In the genomic region with DNA sequence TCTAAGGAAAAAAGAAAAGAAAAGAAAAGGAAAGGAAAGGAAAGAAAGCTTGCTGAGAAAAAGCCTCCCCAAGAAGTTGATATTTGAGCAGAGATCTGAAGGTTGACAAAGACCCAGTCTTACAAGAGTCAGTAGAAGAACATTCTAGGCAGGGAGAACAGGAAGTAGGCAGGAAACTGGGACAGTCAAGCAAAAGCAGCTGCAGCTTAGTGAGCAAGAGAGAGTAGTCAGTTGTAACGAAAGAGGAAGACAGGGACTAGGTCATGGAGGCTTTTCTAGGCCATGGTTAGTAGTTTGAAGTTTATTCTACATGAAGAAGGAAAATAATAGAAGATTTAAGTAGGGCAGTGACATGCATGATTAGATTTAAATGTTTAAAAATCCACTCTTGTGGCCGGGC, we compare ENCODE assay signal across 15 cellular contexts. TPM values are rescaled to one million over a fixed set of nuclear protein-coding genes. Genes with fewer than 3 reads are reported as not detected.
A peak's percentile ranks its signal among the peaks of the same experiment; 100 is the strongest.
DNase-seq lines count a peak whose midpoint lies in the region; ATAC-seq, FAIRE-seq and TF ChIP-seq lines count a peak whose summit lies in the region.
"Had no signal": no experiment of that assay in that cellular context is flagged by ENCODE, and none has a peak within 500 bp of the region (broad histone marks: within the 10 kb centered on the region; RNA-seq: fewer than 3 reads in every experiment).

No MANE protein-coding gene starts in this region.

- CTCF ChIA-PET in K562 (lab: Yijun Ruan, JAX; ENCODE audit: low intra/inter-chr PET ratio) = no interaction called here

- H3K4me1 Mint-ChIP-seq in stimulated activated effector memory CD8-positive, alpha-beta T cell treated with anti-CD3 and anti-CD28 coated beads, Interleukin-12 subunit alpha, Interleukin-12 subunit beta, amount 100 ng/mL, for 72 hours = peaks cover 31% of the 10 kb centered on the region
- H3K4me1 Mint-ChIP-seq in mesothelial cell of epicardium = peaks cover 24% of the 10 kb centered on the region

- ATAC-seq in heart left ventricle (peak in 3 of 4 donors; percentile 36 to 50 (median 45)), Right ventricle myocardium inferior (no peak), K562 (no peak)
- ATAC-seq in stimulated activated effector memory CD8-positive, alpha-beta T cell treated with anti-CD3 and anti-CD28 coated beads, Interleukin-12 subunit alpha, Interleukin-12 subunit beta, amount 100 ng/mL, for 72 hours = no peak
- ATAC-seq: natural killer cell treated with Interleukin-12 subunit alpha and Interleukin-12 subunit beta and Interleukin-15 and Interleukin-18, amount 100 ng/mL, for 72 hours had no signal

- H3K9me2 ChIP-seq in OCI-LY1 (ENCODE audit: low read depth, low read length) = no peaks in the 10 kb centered on the region

- H3K9me3 ChIP-seq in heart left ventricle = no peaks in the 10 kb centered on the region
- H3K9me3 ChIP-seq in OCI-LY1 (ENCODE audit: low read length) = no peaks in the 10 kb centered on the region
- H3K9me3 ChIP-seq in K562 (replicated peaks; ENCODE audit: control insufficient read depth, insufficient read depth, low read depth, low read length) = no peaks in the 10 kb centered on the region
- H3K9me3 ChIP-seq: esophagus muscularis mucosa, upper lobe of left lung had no signal

- H3K9me3 Mint-ChIP-seq in stimulated activated effector memory CD8-positive, alpha-beta T cell treated with anti-CD3 and anti-CD28 coated beads, Interleukin-12 subunit alpha, Interleukin-12 subunit beta, amount 100 ng/mL, for 72 hours = no peaks in the 10 kb centered on the region
- no peaks in the 10 kb centered on the region for H3K9me3 Mint-ChIP-seq in mesothelial cell of epicardium
- H3K9me3 Mint-ChIP-seq: natural killer cell treated with Interleukin-12 subunit alpha and Interleukin-12 subunit beta and Interleukin-15 and Interleukin-18, amount 100 ng/mL, for 72 hours had no signal

- H3K4me2 ChIP-seq in OCI-LY1 (ENCODE audit: low read length) (no peak overlapping the region; the same call in 1 of the 2 replicates), K562 (ENCODE audit: insufficient read depth, low read length) (no peak overlapping the region)

- H3K27me3 ChIP-seq in heart left ventricle (no peaks in the 10 kb centered on the region), OCI-LY1 (ENCODE audit: insufficient read depth, low read length) (no peaks in the 10 kb centered on the region), K562 (ENCODE audit: control insufficient read depth in 2 of 2, insufficient read depth in 2 of 2, low read length in 2 of 2) (no peaks in the 10 kb centered on the region)
- H3K27me3 ChIP-seq: cardiac muscle cell, esophagus muscularis mucosa, upper lobe of left lung had no signal

- no peak for DNase-seq in heart left ventricle
- DNase-seq in Right ventricle myocardium inferior (ENCODE audit: missing footprints) = no peak
- DNase-seq in K562 (ENCODE audit: extremely low read depth in 1 of 4, low spot score in 3 of 4) = no peak
- DNase-seq in stimulated activated effector memory CD8-positive, alpha-beta T cell treated with anti-CD3 and anti-CD28 coated beads, Interleukin-12 subunit alpha, Interleukin-12 subunit beta, amount 100 ng/mL, for 72 hours (ENCODE audit: low spot score in 2 of 2) = no peak
- DNase-seq in HT-29 (ENCODE audit: low spot score) = no peak
- no peak for DNase-seq in mesenteric fat pad (ENCODE audit: low spot score)
- no peak for DNase-seq in mesothelial cell of epicardium (ENCODE audit: low spot score in 2 of 2, unreplicated experiment in 2 of 2)
- DNase-seq: NCI-H146; NK-92 treated with Interleukin-12 subunit alpha and Interleukin-12 subunit beta, amount 100 ng/mL, for 24 hours; upper lobe of left lung had no signal

- H4K20me1 ChIP-seq in OCI-LY1 (ENCODE audit: insufficient read depth, low read length) = no peaks in the 10 kb centered on the region
- H4K20me1 ChIP-seq in K562 (replicated peaks; ENCODE audit: control insufficient read depth, insufficient read depth, low read length) = no peaks in the 10 kb centered on the region

- H3K27ac ChIP-seq in heart left ventricle = peak overlapping the region in 7 of 12 donors; percentile 9 to 61 (median 30)
- peak overlapping the region; percentile 72 for H3K27ac ChIP-seq in OCI-LY1 (ENCODE audit: low read depth, low read length, poor library complexity, severe bottlenecking)
- no peak overlapping the region for H3K27ac ChIP-seq in K562 (ENCODE audit: extremely low read depth, low read depth, low read length)
- H3K27ac ChIP-seq: cardiac muscle cell, esophagus muscularis mucosa had no signal

- POLR2A ChIA-PET in K562 (lab: Yijun Ruan, JAX) = no interaction called here

- no peaks in the 10 kb centered on the region for H3K27me3 Mint-ChIP-seq in mesothelial cell of epicardium (ENCODE audit: low read depth)
- H3K27me3 Mint-ChIP-seq: natural killer cell treated with Interleukin-12 subunit alpha and Interleukin-12 subunit beta and Interleukin-15 and Interleukin-18, amount 100 ng/mL, for 72 hours had no signal

- intact Hi-C loops in heart left ventricle (cut with DNase I) (loop anchor here in 2 of 10 donors (5.0 to 10.0 kb wide), 2 partner anchors 35 to 113 kb away; no protein-coding TSS in a partner anchor), Right ventricle myocardium inferior (cut with DNase I) (no loop called here), K562 (cut with micrococcal nuclease) (no loop called here)

- BruUV-seq in K562 (replicated peaks; lab: Mats Ljungman, UMichigan) = no TSS peak

- peaks cover 10% of the 10 kb centered on the region; the same call in 1 of the 2 replicates for H3F3A ChIP-seq in OCI-LY1 (ENCODE audit: insufficient read depth, low read length)

- TF ChIP-seq CTCF in heart left ventricle (IDR thresholded peaks at IDR 0.05) (no peak), OCI-LY1 (IDR thresholded peaks at IDR 0.05; ENCODE audit: low read length) (no peak), K562 (IDR thresholded peaks at IDR 0.05 in 2 of 3, conservative IDR thresholded peaks at IDR 0.05 in 1 of 3; ENCODE audit: insufficient read depth in 2 of 3, low read depth in 1 of 3, low read length in 3 of 3) (no peak), mesothelial cell of epicardium (IDR thresholded peaks at IDR 0.05; ENCODE audit: unreplicated experiment) (no peak)

- no peak for TF ChIP-seq EP300 in K562 (IDR thresholded peaks at IDR 0.05; ENCODE audit: low read length)

- no peak for TF ChIP-seq POLR2A in heart left ventricle (IDR thresholded peaks at IDR 0.05)
- TF ChIP-seq POLR2A in K562 (conservative IDR thresholded peaks at IDR 0.05) = no peak

- no peaks in the 10 kb centered on the region for H3K9me1 ChIP-seq in K562 (ENCODE audit: control insufficient read depth, insufficient read depth, low read length)

- H3K36me3 Mint-ChIP-seq in stimulated activated effector memory CD8-positive, alpha-beta T cell treated with anti-CD3 and anti-CD28 coated beads, Interleukin-12 subunit alpha, Interleukin-12 subunit beta, amount 100 ng/mL, for 72 hours = no peaks in the 10 kb centered on the region
- no peaks in the 10 kb centered on the region for H3K36me3 Mint-ChIP-seq in mesothelial cell of epicardium
- H3K36me3 Mint-ChIP-seq: natural killer cell treated with Interleukin-12 subunit alpha and Interleukin-12 subunit beta and Interleukin-15 and Interleukin-18, amount 100 ng/mL, for 72 hours had no signal

- H3K79me2 ChIP-seq in OCI-LY1 (ENCODE audit: insufficient read depth, low read length) (no peaks in the 10 kb centered on the region), K562 (ENCODE audit: control insufficient read depth, insufficient read depth, low read length) (no peaks in the 10 kb centered on the region)

- H3K4me3 ChIP-seq in heart left ventricle (no peak overlapping the region), OCI-LY1 (ENCODE audit: low read depth, low read length, poor library complexity, severe bottlenecking) (no peak overlapping the region), K562 (no peak overlapping the region)
- H3K4me3 ChIP-seq: cardiac muscle cell, esophagus muscularis mucosa, skin epidermis, upper lobe of left lung had no signal

- H3K4me3 Mint-ChIP-seq in stimulated activated effector memory CD8-positive, alpha-beta T cell treated with anti-CD3 and anti-CD28 coated beads, Interleukin-12 subunit alpha, Interleukin-12 subunit beta, amount 100 ng/mL, for 72 hours = no peak overlapping the region
- H3K4me3 Mint-ChIP-seq in mesothelial cell of epicardium = no peak overlapping the region
- H3K4me3 Mint-ChIP-seq: natural killer cell treated with Interleukin-12 subunit alpha and Interleukin-12 subunit beta and Interleukin-15 and Interleukin-18, amount 100 ng/mL, for 72 hours had no signal

- TF ChIP-seq RAD21 in K562 (CRISPR knock-in tag; conservative IDR thresholded peaks at IDR 0.05 in 1 of 2, IDR thresholded peaks at IDR 0.05 in 1 of 2) = no peak

- H2AFZ ChIP-seq in OCI-LY1 (ENCODE audit: low read length) (0 out of 2 replicates have a peak overlapping the region, but pooled peaks have one; percentile 14), K562 (ENCODE audit: low read depth, low read length) (0 out of 2 replicates have a peak overlapping the region, but pooled peaks have one; percentile 18)

- H3K9ac ChIP-seq in OCI-LY1 (ENCODE audit: low read length) = no peak overlapping the region; the same call in 1 of the 2 replicates
- no peak overlapping the region for H3K9ac ChIP-seq in K562 (ENCODE audit: insufficient read depth in 1 of 2, low read depth in 2 of 2, low read length in 2 of 2)

- in situ Hi-C loops in K562 (cut with MboI) = no loop called here

- H3K36me3 ChIP-seq in heart left ventricle = no peaks in the 10 kb centered on the region
- H3K36me3 ChIP-seq in OCI-LY1 (ENCODE audit: insufficient read depth, low read length) = no peaks in the 10 kb centered on the region
- H3K36me3 ChIP-seq in K562 (ENCODE audit: control insufficient read depth, insufficient read depth, low read length) = no peaks in the 10 kb centered on the region
- H3K36me3 ChIP-seq: cardiac muscle cell, esophagus muscularis mucosa, upper lobe of left lung had no signal

- WGBS in heart left ventricle, 4 donors = 71 to 78% (median 74%) methylated on average over 2 of the region's 2 CpGs
- WGBS in K562 (ENCODE audit: insufficient coverage, low coverage, missing lambda C conversion rate) = 42% methylated on average over 2 of the region's 2 CpGs

- no peak for FAIRE-seq in K562 (lab: Jason Lieb, UNC)

- H3K27ac Mint-ChIP-seq in stimulated activated effector memory CD8-positive, alpha-beta T cell treated with anti-CD3 and anti-CD28 coated beads, Interleukin-12 subunit alpha, Interleukin-12 subunit beta, amount 100 ng/mL, for 72 hours = peak overlapping the region; percentile 7
- no peak overlapping the region for H3K27ac Mint-ChIP-seq in mesothelial cell of epicardium
- H3K27ac Mint-ChIP-seq: natural killer cell treated with Interleukin-12 subunit alpha and Interleukin-12 subunit beta and Interleukin-15 and Interleukin-18, amount 100 ng/mL, for 72 hours had no signal

- H3K4me1 ChIP-seq in heart left ventricle (peaks cover 0 to 52% (median 34%) of the 10 kb centered on the region in 12 donors), OCI-LY1 (ENCODE audit: insufficient read depth, low read length, severe bottlenecking) (peaks cover 78% of the 10 kb centered on the region), K562 (replicated peaks in 1 of 2; ENCODE audit: control insufficient read depth in 2 of 2, insufficient read depth in 2 of 2, low read length in 2 of 2) (peaks cover 10 to 24% of the 10 kb centered on the region in 2 experiments; a peak in 4 of 5 replicates)

RNA-seq across cellular contexts. Expression of a gene that starts 31.8 kb away (rescaled TPM):
- total RNA-seq in heart left ventricle = 1 to 10 TPM in 5 of 9 donors, under 1 TPM in 4; 0.67 to 8.1 (median 1.1) TPM
- polyA plus RNA-seq in heart left ventricle = under 1 TPM; 0.46 to 0.82 TPM
- total RNA-seq in Right ventricle myocardium inferior = 0.97 TPM
- total RNA-seq in K562 (2011; cell fraction: chromatin; rRNA removed; ENCODE audit: low replicate concordance) = 1.2 and 1.8 TPM in 2 replicates
- total RNA-seq in K562 (2011; cell fraction: nucleolus; rRNA removed) = 0.67 and 0.92 TPM in 2 replicates
- total RNA-seq in K562 (2011; cell fraction: nucleoplasm; rRNA removed) = 1.3 and 1.8 TPM in 2 replicates
- 1.2 and 1.4 TPM in 2 replicates for total RNA-seq in K562 (2014; rRNA removed)
- total RNA-seq in K562 (2014; rRNA removed; fragmentation: Illumina TruSeq; extraction: Trizol) = 1.9 and 2.0 TPM in 2 replicates
- 1.2 and 1.3 TPM in 2 replicates for total RNA-seq in K562 (2015; rRNA removed; fragmentation: Illumina TruSeq; extraction: Trizol)
- 1.4 and 2.1 TPM in 2 replicates for total RNA-seq in K562 (2021)
- 0.61 and 0.70 TPM in 2 replicates for polyA plus RNA-seq in K562 (2011; rRNA removed)
- polyA plus RNA-seq in K562 (2011; cell fraction: cytosol; rRNA removed) = 0.37 and 0.46 TPM in 2 replicates
- polyA plus RNA-seq in K562 (2011; cell fraction: nucleus; rRNA removed) = 1.2 and 1.5 TPM in 2 replicates
- 1.4 and 5.2 TPM in 2 replicates for polyA plus RNA-seq in K562 (2012)
- 1.7 TPM in 2 replicates for polyA plus RNA-seq in K562 (2014; fragmentation: Illumina TruSeq; extraction: Trizol)
- under 1 TPM; 0.18 to 0.46 TPM for polyA plus RNA-seq in K562 (2014; fragmentation: Nextera tagmentation; extraction: Ambion mirVana)
- polyA plus RNA-seq in K562 (2014; rRNA removed) = 1.7 and 2.1 TPM in 2 replicates
- polyA minus RNA-seq in K562 (2011; rRNA and poly(A)+ RNA removed) = 0.67 and 1.1 TPM in 2 replicates
- 0.27 and 0.48 TPM in 2 replicates for polyA minus RNA-seq in K562 (2011; cell fraction: cytosol; rRNA and poly(A)+ RNA removed)
- polyA minus RNA-seq in K562 (2011; cell fraction: nucleus; rRNA and poly(A)+ RNA removed) = 0.81 and 1.3 TPM in 2 replicates
- total RNA-seq in HT-29 (2014; rRNA removed; shearing (Covaris generic)) = not detected in 2 replicates
- 5.7 TPM for total RNA-seq in mesenteric fat pad
- total RNA-seq in mesothelial cell of epicardium = 0.05 to 0.16 TPM (median 0.07 TPM) in 3 replicates
- polyA plus RNA-seq: cardiac muscle cell had no signal

RNA-seq across cellular contexts. Expression of a gene that starts 48.1 kb away (rescaled TPM):
- total RNA-seq in heart left ventricle = 100 to 1,000 TPM; 118 to 275 (median 200) TPM
- 10 to 100 TPM; 16.5 to 35.8 TPM for polyA plus RNA-seq in heart left ventricle
- total RNA-seq in Right ventricle myocardium inferior = 228 TPM
- 24.6 and 59.1 TPM in 2 replicates for total RNA-seq in K562 (2011; cell fraction: chromatin; rRNA removed; ENCODE audit: low replicate concordance)
- total RNA-seq in K562 (2011; cell fraction: nucleolus; rRNA removed) = 10.0 and 17.0 TPM in 2 replicates
- 23.2 and 26.3 TPM in 2 replicates for total RNA-seq in K562 (2011; cell fraction: nucleoplasm; rRNA removed)
- total RNA-seq in K562 (2014; rRNA removed) = 9.5 and 14.2 TPM in 2 replicates
- total RNA-seq in K562 (2014; rRNA removed; fragmentation: Illumina TruSeq; extraction: Trizol) = 14.7 and 18.8 TPM in 2 replicates
- total RNA-seq in K562 (2015; rRNA removed; fragmentation: Illumina TruSeq; extraction: Trizol) = 7.4 and 8.7 TPM in 2 replicates
- total RNA-seq in K562 (2021) = 14.5 and 21.2 TPM in 2 replicates
- polyA plus RNA-seq in K562 (2011; rRNA removed) = 15.8 and 18.3 TPM in 2 replicates
- polyA plus RNA-seq in K562 (2011; cell fraction: cytosol; rRNA removed) = 10.0 and 19.4 TPM in 2 replicates
- polyA plus RNA-seq in K562 (2011; cell fraction: nucleus; rRNA removed) = 5.9 and 12.3 TPM in 2 replicates
- polyA plus RNA-seq in K562 (2012) = 8.5 and 10.7 TPM in 2 replicates
- polyA plus RNA-seq in K562 (2014; fragmentation: Illumina TruSeq; extraction: Trizol) = 9.1 and 13.7 TPM in 2 replicates
- 1 to 10 TPM; 3.3 to 6.6 TPM for polyA plus RNA-seq in K562 (2014; fragmentation: Nextera tagmentation; extraction: Ambion mirVana)
- polyA plus RNA-seq in K562 (2014; rRNA removed) = 13.8 and 17.1 TPM in 2 replicates
- polyA minus RNA-seq in K562 (2011; rRNA and poly(A)+ RNA removed) = 76.5 and 94.0 TPM in 2 replicates
- 18.3 and 29.7 TPM in 2 replicates for polyA minus RNA-seq in K562 (2011; cell fraction: cytosol; rRNA and poly(A)+ RNA removed)
- polyA minus RNA-seq in K562 (2011; cell fraction: nucleus; rRNA and poly(A)+ RNA removed) = 10.1 and 21.4 TPM in 2 replicates
- 10.6 and 18.7 TPM in 2 replicates for total RNA-seq in HT-29 (2014; rRNA removed; shearing (Covaris generic))
- 28.9 TPM for total RNA-seq in mesenteric fat pad
- total RNA-seq in mesothelial cell of epicardium = 112 to 114 TPM (median 114 TPM) in 3 replicates

Comparison
In these comparisons a context has a peak if more than half of its experiments do, and no peak if none do; other contexts are left out.
1. ATAC-seq: peak in heart left ventricle (3 of 4); none in Right ventricle myocardium inferior (single experiment), K562 (single experiment) and stimulated activated effector memory CD8-positive, alpha-beta T cell treated with anti-CD3 and anti-CD28 coated beads, Interleukin-12 subunit alpha, Interleukin-12 subunit beta, amount 100 ng/mL, for 72 hours (single experiment).